24 cellular contexts compared by ENCODE assay signal in the genomic region with DNA sequence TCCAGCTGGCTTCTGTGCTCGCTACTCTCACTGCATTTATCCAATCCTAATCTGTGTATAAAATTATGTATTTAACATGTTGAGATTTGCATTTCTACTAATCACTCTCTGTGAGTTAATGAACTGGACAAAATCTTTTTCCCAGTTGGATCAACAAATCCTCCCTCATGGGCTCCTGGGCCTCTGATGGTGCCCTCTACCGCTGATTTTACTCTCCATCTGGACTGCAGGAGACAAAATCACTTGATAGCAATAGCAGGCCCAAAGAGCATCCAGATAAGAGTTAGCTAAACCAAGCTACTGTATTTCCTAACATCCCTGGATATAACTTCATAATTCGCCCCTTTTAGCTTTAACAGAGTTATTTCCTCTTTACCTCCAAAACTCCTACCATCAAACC. TPM values are rescaled to one million over a fixed set of nuclear protein-coding genes. Genes with fewer than 3 reads are reported as not detected.
DNase-seq lines count a peak whose midpoint lies in the region; TF ChIP-seq lines count a peak whose summit lies in the region.
"Had no signal": no experiment of that assay in that cellular context is flagged by ENCODE, and none has a peak within 500 bp of the region (broad histone marks: within the 10 kb centered on the region; RNA-seq: fewer than 3 reads in every experiment).

No MANE protein-coding gene starts in this region.

- H3K36me3 Mint-ChIP-seq in nephron progenitor cell (ENCODE audit: low read depth), result no peaks in the 10 kb centered on the region
- H3K36me3 Mint-ChIP-seq: CD4-positive, alpha-beta memory T cell had no signal

- TF ChIP-seq CTCF in nephron progenitor cell (IDR thresholded peaks at IDR 0.05), result no peak

- H3K4me3 Mint-ChIP-seq in nephron progenitor cell, result no peak overlapping the region
- H3K4me3 Mint-ChIP-seq: CD4-positive, alpha-beta memory T cell had no signal

- in situ Hi-C loops in SK-MEL-5 (cut with HindIII; ENCODE audit: low pct_unique_long_range_greater_than_20kb, low sequenced_read_pairs), result no loop called here

- H3K27me3 Mint-ChIP-seq in nephron progenitor cell (ENCODE audit: low read depth, poor library complexity), result no peaks in the 10 kb centered on the region
- H3K27me3 Mint-ChIP-seq: CD4-positive, alpha-beta memory T cell had no signal

- peaks cover 16% of the 10 kb centered on the region for H3K4me1 Mint-ChIP-seq in nephron progenitor cell
- H3K4me1 Mint-ChIP-seq: CD4-positive, alpha-beta memory T cell had no signal

- no peaks in the 10 kb centered on the region for H3K9me3 Mint-ChIP-seq in nephron progenitor cell

- H3K27ac Mint-ChIP-seq in nephron progenitor cell, result peak overlapping the region; percentile 57
- H3K27ac Mint-ChIP-seq: CD4-positive, alpha-beta memory T cell had no signal

- peak; percentile 11 for DNase-seq in NCI-H82 (lab: John Stamatoyannopoulos, UW)
- DNase-seq in NCI-H82 treated with DMSO at 0.1 percent for 48 hours (lab: John Stamatoyannopoulos, UW; ENCODE audit: unreplicated experiment), result no peak
- peak; percentile 16 for DNase-seq in SK-MEL-5 (ENCODE audit: low read depth, low spot score)
- no peak for DNase-seq in nephron progenitor cell
- no peak for DNase-seq in amniotic stem cell (lab: John Stamatoyannopoulos, UW)
- DNase-seq in KG1 (lab: John Stamatoyannopoulos, UW), result no peak
- no peak for DNase-seq in putamen (ENCODE audit: low spot score)
- DNase-seq: ACHN; AML-193; C1 segment of cervical spinal cord; Calu3; CD4-positive, alpha-beta memory T cell; COR-L47; DMS53; DMS79 treated with DMSO at 0.1 percent for 48 hours; GF-D8; GM23248; H7; HCEC 1CT had no signal

RNA-seq across cellular contexts. Expression of a gene that starts 14.4 kb away (rescaled TPM):
- total RNA-seq in SK-MEL-5 (2014; rRNA removed; shearing (Covaris generic)), result 0.19 TPM in 1 of 2 replicates, not detected in the other
- not detected in 2 replicates for polyA plus RNA-seq in SK-MEL-5 (2015; cell fraction: cytosol; rRNA removed)
- polyA plus RNA-seq in SK-MEL-5 (2015; cell fraction: nucleus; rRNA removed), result not detected in 2 replicates
- total RNA-seq: Calu3; CD4-positive, alpha-beta memory T cell; Daoy; G401; GM23248; H1; H7 had no signal
- polyA plus RNA-seq: A549; BJ; CD4-positive, alpha-beta memory T cell; GM23248; H1 had no signal

RNA-seq across cellular contexts. Expression of a gene that starts 47.8 kb away (rescaled TPM):
- total RNA-seq in SK-MEL-5 (2014; rRNA removed; shearing (Covaris generic)), result not detected in 2 replicates
- polyA plus RNA-seq in SK-MEL-5 (2015; cell fraction: cytosol; rRNA removed), result not detected in 2 replicates
- polyA plus RNA-seq in SK-MEL-5 (2015; cell fraction: nucleus; rRNA removed), result not detected in 2 replicates
- total RNA-seq: Calu3; CD4-positive, alpha-beta memory T cell; Daoy; G401; GM23248; H1; H7 had no signal
- polyA plus RNA-seq: A549; BJ; CD4-positive, alpha-beta memory T cell; GM23248; H1 had no signal

Comparison
In these comparisons a context has a peak if more than half of its experiments do, and no peak if none do; other contexts are left out.
1. DNase-seq: peak in NCI-H82 (single experiment) and SK-MEL-5 (single experiment); none in NCI-H82 treated with DMSO at 0.1 percent for 48 hours (single experiment), nephron progenitor cell (single experiment), amniotic stem cell (single experiment), KG1 (single experiment) and putamen (single experiment).